Comparison of ENCODE assay signal across 1 cellular context in the genomic region with DNA sequence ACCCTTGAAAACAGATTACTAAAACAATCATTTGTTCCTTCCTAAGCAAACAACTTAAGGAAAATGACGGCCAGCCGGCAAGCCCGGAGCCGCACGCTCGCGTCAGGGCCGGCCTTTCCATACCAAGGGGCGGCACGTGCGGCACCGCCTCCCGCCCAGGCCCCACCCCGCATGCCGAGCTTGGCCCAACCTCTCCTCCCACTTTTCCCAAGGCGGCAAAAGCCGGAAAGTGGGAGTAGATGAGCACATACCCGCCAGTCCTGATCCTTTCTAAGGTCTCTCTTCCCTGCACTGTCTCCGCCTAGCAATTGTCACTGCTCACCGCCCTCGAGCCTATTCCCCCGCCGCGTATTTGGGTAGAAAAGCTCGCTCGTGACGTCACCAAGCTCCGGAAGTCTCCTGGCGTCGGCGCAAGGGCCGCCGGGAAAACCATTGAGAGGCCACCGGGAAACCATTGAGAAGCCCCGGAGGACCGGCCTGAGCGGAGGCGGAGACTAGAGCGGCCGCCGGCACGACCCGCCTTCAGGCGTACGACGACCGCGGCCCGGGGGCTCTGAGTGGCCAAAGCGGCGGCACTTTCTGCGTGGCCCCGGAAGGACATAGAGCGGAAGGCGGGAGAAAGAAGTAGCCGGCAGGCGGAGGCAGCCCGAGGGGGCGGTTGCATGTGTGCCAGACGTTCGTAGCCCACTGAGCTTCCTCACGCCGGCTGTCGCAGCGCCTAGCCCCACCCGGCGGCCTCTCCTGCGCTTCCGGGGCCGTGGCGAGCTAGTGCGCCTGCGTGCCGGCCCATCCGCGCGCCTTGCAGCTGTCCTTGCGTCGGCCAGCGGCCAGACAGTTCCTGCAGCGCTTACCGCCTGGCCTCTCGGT.
TF ChIP-seq lines count a peak whose summit lies in the region.

A gene with protein sequence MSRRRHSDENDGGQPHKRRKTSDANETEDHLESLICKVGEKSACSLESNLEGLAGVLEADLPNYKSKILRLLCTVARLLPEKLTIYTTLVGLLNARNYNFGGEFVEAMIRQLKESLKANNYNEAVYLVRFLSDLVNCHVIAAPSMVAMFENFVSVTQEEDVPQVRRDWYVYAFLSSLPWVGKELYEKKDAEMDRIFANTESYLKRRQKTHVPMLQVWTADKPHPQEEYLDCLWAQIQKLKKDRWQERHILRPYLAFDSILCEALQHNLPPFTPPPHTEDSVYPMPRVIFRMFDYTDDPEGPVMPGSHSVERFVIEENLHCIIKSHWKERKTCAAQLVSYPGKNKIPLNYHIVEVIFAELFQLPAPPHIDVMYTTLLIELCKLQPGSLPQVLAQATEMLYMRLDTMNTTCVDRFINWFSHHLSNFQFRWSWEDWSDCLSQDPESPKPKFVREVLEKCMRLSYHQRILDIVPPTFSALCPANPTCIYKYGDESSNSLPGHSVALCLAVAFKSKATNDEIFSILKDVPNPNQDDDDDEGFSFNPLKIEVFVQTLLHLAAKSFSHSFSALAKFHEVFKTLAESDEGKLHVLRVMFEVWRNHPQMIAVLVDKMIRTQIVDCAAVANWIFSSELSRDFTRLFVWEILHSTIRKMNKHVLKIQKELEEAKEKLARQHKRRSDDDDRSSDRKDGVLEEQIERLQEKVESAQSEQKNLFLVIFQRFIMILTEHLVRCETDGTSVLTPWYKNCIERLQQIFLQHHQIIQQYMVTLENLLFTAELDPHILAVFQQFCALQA (plus strand): TSS at position 830 of the 867 bp plus-strand sequence. CDS start 61 bp downstream, outside the sequence.
A gene (minus strand): TSS at position 377 of the 867 bp plus-strand sequence. CDS start 5,806 bp downstream, outside the sequence.

TF ChIP-seq in K562, 482 proteins besides CTCF, POLR2A, EP300 and RAD21 (continued from another document):
- TF ChIP-seq, protein P1, sequence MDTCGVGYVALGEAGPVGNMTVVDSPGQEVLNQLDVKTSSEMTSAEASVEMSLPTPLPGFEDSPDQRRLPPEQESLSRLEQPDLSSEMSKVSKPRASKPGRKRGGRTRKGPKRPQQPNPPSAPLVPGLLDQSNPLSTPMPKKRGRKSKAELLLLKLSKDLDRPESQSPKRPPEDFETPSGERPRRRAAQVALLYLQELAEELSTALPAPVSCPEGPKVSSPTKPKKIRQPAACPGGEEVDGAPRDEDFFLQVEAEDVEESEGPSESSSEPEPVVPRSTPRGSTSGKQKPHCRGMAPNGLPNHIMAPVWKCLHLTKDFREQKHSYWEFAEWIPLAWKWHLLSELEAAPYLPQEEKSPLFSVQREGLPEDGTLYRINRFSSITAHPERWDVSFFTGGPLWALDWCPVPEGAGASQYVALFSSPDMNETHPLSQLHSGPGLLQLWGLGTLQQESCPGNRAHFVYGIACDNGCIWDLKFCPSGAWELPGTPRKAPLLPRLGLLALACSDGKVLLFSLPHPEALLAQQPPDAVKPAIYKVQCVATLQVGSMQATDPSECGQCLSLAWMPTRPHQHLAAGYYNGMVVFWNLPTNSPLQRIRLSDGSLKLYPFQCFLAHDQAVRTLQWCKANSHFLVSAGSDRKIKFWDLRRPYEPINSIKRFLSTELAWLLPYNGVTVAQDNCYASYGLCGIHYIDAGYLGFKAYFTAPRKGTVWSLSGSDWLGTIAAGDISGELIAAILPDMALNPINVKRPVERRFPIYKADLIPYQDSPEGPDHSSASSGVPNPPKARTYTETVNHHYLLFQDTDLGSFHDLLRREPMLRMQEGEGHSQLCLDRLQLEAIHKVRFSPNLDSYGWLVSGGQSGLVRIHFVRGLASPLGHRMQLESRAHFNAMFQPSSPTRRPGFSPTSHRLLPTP (IDR thresholded peaks at IDR 0.05; ENCODE audit: borderline replicate concordance, extremely low read depth, insufficient read length) = no peak
- TF ChIP-seq ZNF699 (CRISPR knock-in tag; IDR thresholded peaks at IDR 0.05; ENCODE audit: insufficient replicate concordance) (no peak), TARDBP (IDR thresholded peaks at IDR 0.05) (no peak), ZNF134 (CRISPR knock-in tag; conservative IDR thresholded peaks at IDR 0.05) (no peak), YBX1 (IDR thresholded peaks at IDR 0.05) (no peak), ETV6 (IDR thresholded peaks at IDR 0.05; ENCODE audit: borderline replicate concordance in 1 of 2, low read depth in 2 of 2, low read length in 1 of 2) (no peak), ETV6 (CRISPR knock-in tag; IDR thresholded peaks at IDR 0.05; ENCODE audit: borderline replicate concordance) (peak; percentile 93; the same call in 1 of the 2 replicates), PHB2 (IDR thresholded peaks at IDR 0.05; ENCODE audit: low read depth) (no peak), GTF2F1 (IDR thresholded peaks at IDR 0.05; ENCODE audit: low read depth, low read length) (no peak), MAFF (IDR thresholded peaks at IDR 0.05; ENCODE audit: low read length) (no peak), ZNF217 (CRISPR knock-in tag; IDR thresholded peaks at IDR 0.05) (peak; percentile 74; the same call in 1 of the 2 replicates), ZNF232 (CRISPR knock-in tag; IDR thresholded peaks at IDR 0.05) (peak; percentile 95), KDM4B (IDR thresholded peaks at IDR 0.05; ENCODE audit: borderline replicate concordance in 2 of 2, low read depth in 1 of 2) (0 out of 4 replicates have a peak, but pooled peaks of 1 of the 2 experiments have one; percentile 41), STAG1 (CRISPR knock-in tag; IDR thresholded peaks at IDR 0.05; ENCODE audit: borderline replicate concordance) (no peak), BCOR (IDR thresholded peaks at IDR 0.05) (peak; percentile 45; the same call in 1 of the 2 replicates)
- TF ChIP-seq, protein P2, sequence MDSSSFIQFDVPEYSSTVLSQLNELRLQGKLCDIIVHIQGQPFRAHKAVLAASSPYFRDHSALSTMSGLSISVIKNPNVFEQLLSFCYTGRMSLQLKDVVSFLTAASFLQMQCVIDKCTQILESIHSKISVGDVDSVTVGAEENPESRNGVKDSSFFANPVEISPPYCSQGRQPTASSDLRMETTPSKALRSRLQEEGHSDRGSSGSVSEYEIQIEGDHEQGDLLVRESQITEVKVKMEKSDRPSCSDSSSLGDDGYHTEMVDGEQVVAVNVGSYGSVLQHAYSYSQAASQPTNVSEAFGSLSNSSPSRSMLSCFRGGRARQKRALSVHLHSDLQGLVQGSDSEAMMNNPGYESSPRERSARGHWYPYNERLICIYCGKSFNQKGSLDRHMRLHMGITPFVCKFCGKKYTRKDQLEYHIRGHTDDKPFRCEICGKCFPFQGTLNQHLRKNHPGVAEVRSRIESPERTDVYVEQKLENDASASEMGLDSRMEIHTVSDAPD (CRISPR knock-in tag; IDR thresholded peaks at IDR 0.05) = no peak
- TF ChIP-seq, protein P3, sequence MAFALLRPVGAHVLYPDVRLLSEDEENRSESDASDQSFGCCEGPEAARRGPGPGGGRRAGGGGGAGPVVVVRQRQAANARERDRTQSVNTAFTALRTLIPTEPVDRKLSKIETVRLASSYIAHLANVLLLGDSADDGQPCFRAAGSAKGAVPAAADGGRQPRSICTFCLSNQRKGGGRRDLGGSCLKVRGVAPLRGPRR (CRISPR knock-in tag; IDR thresholded peaks at IDR 0.05) = no peak
- TF ChIP-seq, protein P4, sequence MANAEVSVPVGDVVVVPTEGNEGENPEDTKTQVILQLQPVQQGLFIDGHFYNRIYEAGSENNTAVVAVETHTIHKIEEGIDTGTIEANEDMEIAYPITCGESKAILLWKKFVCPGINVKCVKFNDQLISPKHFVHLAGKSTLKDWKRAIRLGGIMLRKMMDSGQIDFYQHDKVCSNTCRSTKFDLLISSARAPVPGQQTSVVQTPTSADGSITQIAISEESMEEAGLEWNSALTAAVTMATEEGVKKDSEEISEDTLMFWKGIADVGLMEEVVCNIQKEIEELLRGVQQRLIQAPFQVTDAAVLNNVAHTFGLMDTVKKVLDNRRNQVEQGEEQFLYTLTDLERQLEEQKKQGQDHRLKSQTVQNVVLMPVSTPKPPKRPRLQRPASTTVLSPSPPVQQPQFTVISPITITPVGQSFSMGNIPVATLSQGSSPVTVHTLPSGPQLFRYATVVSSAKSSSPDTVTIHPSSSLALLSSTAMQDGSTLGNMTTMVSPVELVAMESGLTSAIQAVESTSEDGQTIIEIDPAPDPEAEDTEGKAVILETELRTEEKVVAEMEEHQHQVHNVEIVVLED (CRISPR knock-in tag; IDR thresholded peaks at IDR 0.05) = peak; percentile 85
- TF ChIP-seq, protein P5, sequence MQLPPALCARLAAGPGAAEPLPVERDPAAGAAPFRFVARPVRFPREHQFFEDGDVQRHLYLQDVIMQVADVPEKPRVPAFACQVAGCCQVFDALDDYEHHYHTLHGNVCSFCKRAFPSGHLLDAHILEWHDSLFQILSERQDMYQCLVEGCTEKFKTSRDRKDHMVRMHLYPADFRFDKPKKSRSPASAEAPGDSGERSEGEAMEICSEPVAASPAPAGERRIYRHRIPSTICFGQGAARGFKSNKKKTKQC (CRISPR knock-in tag; IDR thresholded peaks at IDR 0.05) = peak; percentile 94
- TF ChIP-seq, protein P6, sequence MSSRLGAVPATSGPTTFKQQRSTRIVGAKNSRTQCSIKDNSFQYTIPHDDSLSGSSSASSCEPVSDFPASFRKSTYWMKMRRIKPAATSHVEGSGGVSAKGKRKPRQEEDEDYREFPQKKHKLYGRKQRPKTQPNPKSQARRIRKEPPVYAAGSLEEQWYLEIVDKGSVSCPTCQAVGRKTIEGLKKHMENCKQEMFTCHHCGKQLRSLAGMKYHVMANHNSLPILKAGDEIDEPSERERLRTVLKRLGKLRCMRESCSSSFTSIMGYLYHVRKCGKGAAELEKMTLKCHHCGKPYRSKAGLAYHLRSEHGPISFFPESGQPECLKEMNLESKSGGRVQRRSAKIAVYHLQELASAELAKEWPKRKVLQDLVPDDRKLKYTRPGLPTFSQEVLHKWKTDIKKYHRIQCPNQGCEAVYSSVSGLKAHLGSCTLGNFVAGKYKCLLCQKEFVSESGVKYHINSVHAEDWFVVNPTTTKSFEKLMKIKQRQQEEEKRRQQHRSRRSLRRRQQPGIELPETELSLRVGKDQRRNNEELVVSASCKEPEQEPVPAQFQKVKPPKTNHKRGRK (tag; IDR thresholded peaks at IDR 0.05) = no peak
